In the genomic region with DNA sequence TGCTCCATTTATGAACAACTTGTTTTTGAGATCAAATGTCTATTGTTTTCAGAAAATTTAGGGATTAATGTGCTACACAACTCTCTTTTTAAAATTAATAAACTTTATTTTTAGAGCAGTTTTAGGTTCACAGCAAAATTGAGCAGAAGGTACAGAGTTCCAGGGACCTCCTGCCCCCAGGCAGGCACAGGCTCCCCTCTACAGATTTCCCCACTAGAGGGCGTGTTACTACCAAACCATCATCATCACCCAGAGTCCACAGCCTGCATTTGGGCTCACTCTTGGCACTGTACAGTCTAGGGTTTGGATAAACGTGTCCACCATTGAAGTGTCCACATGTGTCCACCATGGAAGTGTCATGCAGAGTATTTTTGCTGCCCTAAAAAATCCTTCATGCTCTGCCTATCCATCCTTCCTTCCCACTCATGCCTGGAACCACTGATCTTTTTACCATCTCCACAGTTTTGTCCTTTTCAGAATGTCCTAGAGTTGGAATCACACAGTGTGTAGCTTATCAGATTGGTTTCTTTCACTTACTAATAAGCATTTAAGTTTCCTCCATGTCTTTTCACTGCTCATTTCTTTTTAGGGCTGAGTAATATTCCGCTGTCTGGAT, we compare ENCODE assay signal across 9 cellular contexts.
DNase-seq lines count a peak whose midpoint lies in the region; ATAC-seq and TF ChIP-seq lines count a peak whose summit lies in the region.
"Had no signal": no experiment of that assay in that cellular context is flagged by ENCODE, and none has a peak within 500 bp of the region (broad histone marks: within the 10 kb centered on the region; RNA-seq: fewer than 3 reads in every experiment).

No MANE protein-coding gene starts in this region.

- H3K79me2 ChIP-seq in HCT116 (ENCODE audit: insufficient read depth, low read length) (no peaks in the 10 kb centered on the region), OCI-LY3 (ENCODE audit: low read length) (no peaks in the 10 kb centered on the region)

- no peaks in the 10 kb centered on the region for H3K9me2 ChIP-seq in HCT116 (ENCODE audit: insufficient read depth)

- H3K4me1 ChIP-seq in HCT116 (ENCODE audit: control insufficient read depth in 1 of 2, insufficient read depth in 2 of 2, low read length in 2 of 2) (no peaks in the 10 kb centered on the region), OCI-LY3 (ENCODE audit: low read length) (no peaks in the 10 kb centered on the region)

- H3K27ac ChIP-seq in HCT116 (ENCODE audit: low read depth, low read length) (no peak overlapping the region), OCI-LY3 (ENCODE audit: low read length) (no peak overlapping the region)

- peaks cover 0 to 5% of the 10 kb centered on the region in 2 experiments; a peak in 1 of 4 replicates for H3K9me3 ChIP-seq in HCT116 (ENCODE audit: control insufficient read depth in 1 of 2, insufficient read depth in 1 of 2, low read depth in 1 of 2, low read length in 2 of 2)
- peaks cover 3% of the 10 kb centered on the region; the same call in 1 of the 2 replicates for H3K9me3 ChIP-seq in OCI-LY3 (ENCODE audit: insufficient read depth, low read length)

- no peak overlapping the region for H3K27ac Mint-ChIP-seq in activated naive CD8-positive, alpha-beta T cell treated with anti-CD3 and anti-CD28 coated beads, Interleukin-2, amount 10 ng/mL, durations not matched to agents 7 days and 5 days
- H3K27ac Mint-ChIP-seq: activated naive CD8-positive, alpha-beta T cell had no signal

- H3K9ac ChIP-seq in HCT116 (ENCODE audit: low read length), result no peak overlapping the region
- no peak overlapping the region for H3K9ac ChIP-seq in OCI-LY3 (ENCODE audit: low read length)

- peak; percentile 52 to 77 (median 76); a peak in 5 of 6 replicates for TF ChIP-seq CTCF in HCT116 (IDR thresholded peaks at IDR 0.05 in 2 of 3, conservative IDR thresholded peaks at IDR 0.05 in 1 of 3; ENCODE audit: borderline replicate concordance in 1 of 3, insufficient read depth in 1 of 3, low read depth in 2 of 3, low read length in 2 of 3)
- peak; percentile 63 for TF ChIP-seq CTCF in OCI-LY3 (IDR thresholded peaks at IDR 0.05; ENCODE audit: low read depth, low read length)
- TF ChIP-seq CTCF in kidney epithelial cell (IDR thresholded peaks at IDR 0.05; ENCODE audit: insufficient read depth, low read length, poor library complexity, severe bottlenecking), result peak; percentile 38

- POLR2A ChIA-PET in HCT116 (lab: Charles Lee), result no interaction called here
- POLR2A ChIA-PET in activated naive CD8-positive, alpha-beta T cell treated with anti-CD3 and anti-CD28 coated beads, Interleukin-2, amount 10 ng/mL, durations not matched to agents 7 days and 5 days (lab: Charles Lee), result no interaction called here

- RAD21 ChIA-PET in HCT116 (lab: Charles Lee; ENCODE audit: low non-redundant PET in 1 of 2, low total read pairs in 2 of 2, uncharacterized antibody in 2 of 2, unreplicated experiment in 2 of 2), result no interaction called here

- H3K27me3 ChIP-seq in HCT116 (ENCODE audit: insufficient read depth, low read length) (peaks cover 15% of the 10 kb centered on the region; the same call in 1 of the 2 replicates), OCI-LY3 (ENCODE audit: low read depth, low read length) (peaks cover 7% of the 10 kb centered on the region; the same call in 1 of the 2 replicates), kidney epithelial cell (ENCODE audit: control insufficient read depth, insufficient read depth, low read length) (no peaks in the 10 kb centered on the region)

- no peaks in the 10 kb centered on the region for H3K9me3 Mint-ChIP-seq in activated naive CD8-positive, alpha-beta T cell treated with anti-CD3 and anti-CD28 coated beads, Interleukin-2, amount 10 ng/mL, durations not matched to agents 7 days and 5 days

- H2AFZ ChIP-seq in HCT116 (ENCODE audit: low read depth, low read length, poor library complexity, severe bottlenecking) (no peak overlapping the region), OCI-LY3 (ENCODE audit: low read depth, low read length) (no peak overlapping the region)

- BruUV-seq in HCT116 (replicated peaks; lab: Mats Ljungman, UMichigan), result no TSS peak

- H3K4me2 ChIP-seq in HCT116 (ENCODE audit: low read length) (no peak overlapping the region), OCI-LY3 (ENCODE audit: low read length) (no peak overlapping the region)

- H3K4me3 Mint-ChIP-seq in activated naive CD8-positive, alpha-beta T cell treated with anti-CD3 and anti-CD28 coated beads, Interleukin-2, amount 10 ng/mL, durations not matched to agents 7 days and 5 days, result no peak overlapping the region
- H3K4me3 Mint-ChIP-seq: activated naive CD8-positive, alpha-beta T cell had no signal

- peak; percentile 97 for ATAC-seq in HCT116
- ATAC-seq in activated naive CD8-positive, alpha-beta T cell treated with anti-CD3 and anti-CD28 coated beads, Interleukin-2, amount 10 ng/mL, durations not matched to agents 7 days and 5 days (ENCODE audit: low read depth), result peak; percentile 79

- peak; percentile 60 for TF ChIP-seq RAD21 in HCT116 (IDR thresholded peaks at IDR 0.05; ENCODE audit: low read depth)

- peak; percentile 50 for DNase-seq in NCI-H2029 treated with DMSO at 0.1 percent for 48 hours (lab: John Stamatoyannopoulos, UW)
- no peak for DNase-seq in NCI-H2029 (lab: John Stamatoyannopoulos, UW)
- DNase-seq in HCT116 (ENCODE audit: low read depth, low spot score), result peak; percentile 22
- no peak for DNase-seq in activated naive CD8-positive, alpha-beta T cell treated with anti-CD3 and anti-CD28 coated beads, Interleukin-2, amount 10 ng/mL, durations not matched to agents 7 days and 5 days
- no peak for DNase-seq in kidney epithelial cell (ENCODE audit: low read depth)
- DNase-seq in inferior parietal cortex (ENCODE audit: extremely low spot score), result no peak
- DNase-seq in HK-2 (ENCODE audit: unreplicated experiment), result no peak

- H3K27me3 Mint-ChIP-seq in activated naive CD8-positive, alpha-beta T cell treated with anti-CD3 and anti-CD28 coated beads, Interleukin-2, amount 10 ng/mL, durations not matched to agents 7 days and 5 days, result peaks cover 32% of the 10 kb centered on the region

- CTCF ChIA-PET in HCT116 (lab: Charles Lee), result no interaction called here

- H4K20me1 ChIP-seq in HCT116 (ENCODE audit: insufficient read depth), result no peaks in the 10 kb centered on the region
- no peaks in the 10 kb centered on the region for H4K20me1 ChIP-seq in OCI-LY3 (ENCODE audit: insufficient read depth, low read length)

- H3K4me1 Mint-ChIP-seq in activated naive CD8-positive, alpha-beta T cell treated with anti-CD3 and anti-CD28 coated beads, Interleukin-2, amount 10 ng/mL, durations not matched to agents 7 days and 5 days, result no peaks in the 10 kb centered on the region

- intact Hi-C loops in HCT116 (cut with micrococcal nuclease), result no loop called here

- H3K36me3 ChIP-seq in HCT116 (ENCODE audit: control insufficient read depth in 1 of 2, insufficient read depth in 2 of 2, low read length in 2 of 2), result no peaks in the 10 kb centered on the region
- H3K36me3 ChIP-seq in OCI-LY3 (replicated peaks; ENCODE audit: low read depth, low read length), result no peaks in the 10 kb centered on the region
- H3K36me3 ChIP-seq in kidney epithelial cell (ENCODE audit: control insufficient read depth, insufficient read depth, low read length), result no peaks in the 10 kb centered on the region

- TF ChIP-seq POLR2A in HCT116 (IDR thresholded peaks at IDR 0.05; ENCODE audit: borderline replicate concordance, extremely low read depth, insufficient read depth, insufficient read length), result no peak

- H3K4me3 ChIP-seq in HCT116 (replicated peaks in 1 of 2; ENCODE audit: low read depth in 1 of 2, low read length in 2 of 2) (no peak overlapping the region), OCI-LY3 (ENCODE audit: low read length) (no peak overlapping the region), kidney epithelial cell (ENCODE audit: low read depth, low read length) (no peak overlapping the region)

- no peaks in the 10 kb centered on the region for H3K36me3 Mint-ChIP-seq in activated naive CD8-positive, alpha-beta T cell treated with anti-CD3 and anti-CD28 coated beads, Interleukin-2, amount 10 ng/mL, durations not matched to agents 7 days and 5 days

TF ChIP-seq in HCT116, 20 proteins besides CTCF, POLR2A, EP300 and RAD21 (continues in another document):
- TF ChIP-seq CEBPB (IDR thresholded peaks at IDR 0.05; ENCODE audit: low read depth), result no peak
- TF ChIP-seq, protein P1, sequence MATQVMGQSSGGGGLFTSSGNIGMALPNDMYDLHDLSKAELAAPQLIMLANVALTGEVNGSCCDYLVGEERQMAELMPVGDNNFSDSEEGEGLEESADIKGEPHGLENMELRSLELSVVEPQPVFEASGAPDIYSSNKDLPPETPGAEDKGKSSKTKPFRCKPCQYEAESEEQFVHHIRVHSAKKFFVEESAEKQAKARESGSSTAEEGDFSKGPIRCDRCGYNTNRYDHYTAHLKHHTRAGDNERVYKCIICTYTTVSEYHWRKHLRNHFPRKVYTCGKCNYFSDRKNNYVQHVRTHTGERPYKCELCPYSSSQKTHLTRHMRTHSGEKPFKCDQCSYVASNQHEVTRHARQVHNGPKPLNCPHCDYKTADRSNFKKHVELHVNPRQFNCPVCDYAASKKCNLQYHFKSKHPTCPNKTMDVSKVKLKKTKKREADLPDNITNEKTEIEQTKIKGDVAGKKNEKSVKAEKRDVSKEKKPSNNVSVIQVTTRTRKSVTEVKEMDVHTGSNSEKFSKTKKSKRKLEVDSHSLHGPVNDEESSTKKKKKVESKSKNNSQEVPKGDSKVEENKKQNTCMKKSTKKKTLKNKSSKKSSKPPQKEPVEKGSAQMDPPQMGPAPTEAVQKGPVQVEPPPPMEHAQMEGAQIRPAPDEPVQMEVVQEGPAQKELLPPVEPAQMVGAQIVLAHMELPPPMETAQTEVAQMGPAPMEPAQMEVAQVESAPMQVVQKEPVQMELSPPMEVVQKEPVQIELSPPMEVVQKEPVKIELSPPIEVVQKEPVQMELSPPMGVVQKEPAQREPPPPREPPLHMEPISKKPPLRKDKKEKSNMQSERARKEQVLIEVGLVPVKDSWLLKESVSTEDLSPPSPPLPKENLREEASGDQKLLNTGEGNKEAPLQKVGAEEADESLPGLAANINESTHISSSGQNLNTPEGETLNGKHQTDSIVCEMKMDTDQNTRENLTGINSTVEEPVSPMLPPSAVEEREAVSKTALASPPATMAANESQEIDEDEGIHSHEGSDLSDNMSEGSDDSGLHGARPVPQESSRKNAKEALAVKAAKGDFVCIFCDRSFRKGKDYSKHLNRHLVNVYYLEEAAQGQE (IDR thresholded peaks at IDR 0.05; ENCODE audit: low read depth), result no peak
- no peak for TF ChIP-seq ZFX (IDR thresholded peaks at IDR 0.05)
- TF ChIP-seq, protein P2, sequence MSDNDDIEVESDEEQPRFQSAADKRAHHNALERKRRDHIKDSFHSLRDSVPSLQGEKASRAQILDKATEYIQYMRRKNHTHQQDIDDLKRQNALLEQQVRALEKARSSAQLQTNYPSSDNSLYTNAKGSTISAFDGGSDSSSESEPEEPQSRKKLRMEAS (IDR thresholded peaks at IDR 0.05), result no peak
- no peak for TF ChIP-seq TCF7L2 (IDR thresholded peaks at IDR 0.05; ENCODE audit: borderline replicate concordance, extremely low read depth, insufficient read depth, insufficient read length)
- no peak for TF ChIP-seq CBX3 (IDR thresholded peaks at IDR 0.05; ENCODE audit: low read depth)
- TF ChIP-seq ZNF274 (IDR thresholded peaks at IDR 0.05; ENCODE audit: low read depth, low read length), result no peak

Comparison
In these comparisons a context has a peak if more than half of its experiments do, and no peak if none do; other contexts are left out.
1. DNase-seq: peak in NCI-H2029 treated with DMSO at 0.1 percent for 48 hours (single experiment) and HCT116 (single experiment); none in NCI-H2029 (single experiment), activated naive CD8-positive, alpha-beta T cell treated with anti-CD3 and anti-CD28 coated beads, Interleukin-2, amount 10 ng/mL, durations not matched to agents 7 days and 5 days (single experiment), kidney epithelial cell (single experiment), inferior parietal cortex (single experiment) and HK-2 (single experiment).
2. Peak in every context shown above with its lines, with median percentiles within 50 percentile points of each other: CTCF ChIP-seq.